ENCODE assay signal across 25 cellular contexts in the genomic region with DNA sequence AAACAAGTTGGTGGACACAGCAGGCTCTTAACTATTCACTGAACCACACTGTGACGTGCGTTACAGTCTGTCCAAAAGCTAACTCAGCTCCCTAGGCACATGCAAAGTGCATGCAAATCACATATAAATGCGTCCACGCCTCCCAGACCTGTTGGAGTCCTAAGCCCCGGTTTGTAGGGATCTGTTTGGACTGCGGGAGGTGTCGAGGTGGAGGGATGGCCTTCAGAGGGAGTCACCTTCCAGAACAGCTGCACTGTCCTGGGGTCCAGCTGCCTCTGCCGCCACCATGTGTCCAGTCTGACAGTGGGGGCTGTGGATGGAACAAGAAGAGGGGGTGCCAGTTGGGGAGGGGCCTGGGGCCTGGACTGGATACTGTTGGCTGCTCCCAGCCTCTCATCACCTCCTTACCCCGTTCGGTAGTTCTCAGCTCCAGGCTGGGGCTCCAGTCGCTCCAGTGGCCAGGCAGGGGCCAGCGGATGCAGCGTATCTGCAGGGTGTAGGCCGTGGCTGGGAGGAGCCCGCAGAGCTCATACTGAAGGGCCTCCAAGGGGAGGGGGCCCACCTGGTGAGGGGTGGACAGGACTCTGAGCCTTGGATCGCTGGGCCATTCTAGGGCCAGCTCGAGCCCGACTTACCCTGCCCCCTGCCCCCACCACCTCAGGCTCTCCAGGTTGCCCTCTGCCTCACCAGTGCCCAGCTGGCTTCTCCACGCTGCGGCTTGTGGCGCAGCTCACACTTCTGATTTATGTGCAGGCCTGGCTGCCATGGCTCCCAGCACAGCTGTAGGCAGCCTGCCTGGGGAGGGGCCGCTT. TPM values are rescaled to one million over a fixed set of nuclear protein-coding genes. Genes with fewer than 3 reads are reported as not detected.
A peak's percentile ranks its signal among the peaks of the same experiment; 100 is the strongest.
DNase-seq lines count a peak whose midpoint lies in the region; ATAC-seq and TF ChIP-seq lines count a peak whose summit lies in the region.
"Had no signal": no experiment of that assay in that cellular context is flagged by ENCODE, and none has a peak within 500 bp of the region (broad histone marks: within the 10 kb centered on the region; RNA-seq: fewer than 3 reads in every experiment).

No MANE protein-coding gene starts in this region.

- H3K36me3 ChIP-seq in RWPE2 (ENCODE audit: low read depth) (no peaks in the 10 kb centered on the region), thoracic aorta (no peaks in the 10 kb centered on the region)
- H3K36me3 ChIP-seq: BE2C, HAP-1 had no signal

- H3K4me1 ChIP-seq in RWPE2 (ENCODE audit: insufficient read depth, poor library complexity, severe bottlenecking) = no peaks in the 10 kb centered on the region
- H3K4me1 ChIP-seq in thoracic aorta (ENCODE audit: control insufficient read depth in 1 of 2, low read depth in 2 of 2) = no peaks in the 10 kb centered on the region
- H3K4me1 ChIP-seq: BE2C, HAP-1 had no signal

- H3K27ac ChIP-seq in RWPE2 (ENCODE audit: poor library complexity, severe bottlenecking) (no peak overlapping the region), thoracic aorta (no peak overlapping the region)
- H3K27ac ChIP-seq: SK-N-MC had no signal

- TF ChIP-seq CTCF in RWPE2 (IDR thresholded peaks at IDR 0.05; ENCODE audit: poor library complexity, severe bottlenecking) = no peak
- no peak for TF ChIP-seq CTCF in thoracic aorta (IDR thresholded peaks at IDR 0.05)
- TF ChIP-seq CTCF in GM10266 (IDR thresholded peaks at IDR 0.05; ENCODE audit: control insufficient read depth, insufficient read depth, low read depth, missing control alignments) = no peak

- no peaks in the 10 kb centered on the region for H3K27me3 ChIP-seq in RWPE2 (ENCODE audit: insufficient read depth, poor library complexity, severe bottlenecking)
- H3K27me3 ChIP-seq in thoracic aorta (replicated peaks; ENCODE audit: insufficient read depth) = no peaks in the 10 kb centered on the region
- H3K27me3 ChIP-seq: BE2C had no signal

- H3K4me3 ChIP-seq in RWPE2 (ENCODE audit: severe bottlenecking) (no peak overlapping the region), thoracic aorta (no peak overlapping the region)
- H3K4me3 ChIP-seq: HAP-1, SK-N-MC had no signal

- DNase-seq in NCI-H510A (lab: John Stamatoyannopoulos, UW) = peak; percentile 29
- DNase-seq in NCI-H510A treated with DMSO at 0.1 percent for 48 hours (lab: John Stamatoyannopoulos, UW) = no peak
- no peak for DNase-seq in RWPE2 (ENCODE audit: low spot score)
- no peak for DNase-seq in thoracic aorta (ENCODE audit: low spot score)
- no peak for DNase-seq in GM10266 (ENCODE audit: extremely low spot score)
- DNase-seq in GM03348 (ENCODE audit: low spot score) = no peak
- DNase-seq in NCI-H2029 treated with DMSO at 0.1 percent for 48 hours (lab: John Stamatoyannopoulos, UW) = no peak
- DNase-seq: activated CD4-positive, alpha-beta T cell treated with anti-CD3 and anti-CD28 coated beads, Interleukin-2, amount 50 U/mL, for 1 hour; activated CD8-positive, alpha-beta memory T cell treated with anti-CD3 and anti-CD28 coated beads, Interleukin-2, amount 10 ng/mL, durations not matched to agents 7 days and 5 days; activated naive CD4-positive, alpha-beta T cell treated with anti-CD3 and anti-CD28 coated beads, Interleukin-2, amount 50 U/mL, for 16 hours; activated T-cell treated with anti-CD3 and anti-CD28 coated beads, Interleukin-2, amount 50 U/mL, for 72 hours; BE2C; DMS79 treated with DMSO at 0.1 percent for 48 hours; kidney; NCI-H2081 treated with DMSO at 0.1 percent for 48 hours; NCI-H446 treated with DMSO at 0.1 percent for 48 hours; nucleus accumbens; stimulated activated CD4-positive, alpha-beta T cell treated with anti-CD3 and anti-CD28 coated beads, Interleukin-1b, Interleukin-23, amount 100 ng/mL, for 48 hours; T-helper 2 cell had no signal

- ATAC-seq in RWPE2 (ENCODE audit: low read depth) (0 out of 3 replicates have a peak, but pooled peaks have one; percentile 15), esophagus mucosa (peak; percentile 9), thoracic aorta (ENCODE audit: insufficient number of reproducible peaks, low FRiP score, low read depth) (peak; percentile 20)
- ATAC-seq: activated CD8-positive, alpha-beta memory T cell treated with anti-CD3 and anti-CD28 coated beads, Interleukin-2, amount 10 ng/mL, durations not matched to agents 7 days and 5 days; activated T-cell treated with anti-CD3 and anti-CD28 coated beads, Interleukin-2, amount 50 U/mL, for 72 hours had no signal

- H3K9me3 ChIP-seq in RWPE2 (ENCODE audit: severe bottlenecking) (no peaks in the 10 kb centered on the region), thoracic aorta (no peaks in the 10 kb centered on the region)
- H3K9me3 ChIP-seq: BE2C, HAP-1 had no signal

RNA-seq across cellular contexts. Expression of a gene that starts 7.9 kb away (rescaled TPM):
- 89.4 TPM for total RNA-seq in esophagus mucosa
- 10 to 100 TPM; 27.4 to 42.9 TPM for total RNA-seq in thoracic aorta

RNA-seq across cellular contexts. Expression of a gene that starts 10.7 kb away (rescaled TPM):
- 3.2 TPM for total RNA-seq in esophagus mucosa
- total RNA-seq in thoracic aorta = 10 to 100 TPM; 28.6 to 43.7 TPM
- total RNA-seq: activated CD8-positive, alpha-beta memory T cell treated with anti-CD3 and anti-CD28 coated beads, Interleukin-2, amount 10 ng/mL, durations not matched to agents 7 days and 5 days; lung microvascular endothelial cell; pulmonary artery endothelial cell; RPMI7951 had no signal

RNA-seq across cellular contexts. Expression of a gene that starts 21.8 kb away (rescaled TPM):
- total RNA-seq in esophagus mucosa = 7.3 TPM
- 10 to 100 TPM; 11.5 to 16.9 TPM for total RNA-seq in thoracic aorta
